Comparison of ENCODE assay signal across 18 cellular contexts in genomic region chr13:23513460-23513859, GRCh38. TPM values are rescaled to one million over a fixed set of nuclear protein-coding genes. Genes with fewer than 3 reads are reported as not detected.
DNase-seq lines count a peak whose midpoint lies in the region; ATAC-seq and TF ChIP-seq lines count a peak whose summit lies in the region.
"Had no signal": no experiment of that assay in that cellular context is flagged by ENCODE, and none has a peak within 500 bp of the region (broad histone marks: within the 10 kb centered on the region; RNA-seq: fewer than 3 reads in every experiment).

No MANE protein-coding gene starts in this region.

- in situ Hi-C loops in SK-MEL-5 (cut with HindIII; ENCODE audit: low pct_unique_long_range_greater_than_20kb, low sequenced_read_pairs) (loop anchor here (10.0 kb wide), 1 partner anchor 51 kb away; no protein-coding TSS in a partner anchor), gastrocnemius medialis (cut with MboI; ENCODE audit: low sequenced_read_pairs in 4 of 4) (no loop called here)

- no peaks in the 10 kb centered on the region for H3K36me3 ChIP-seq in gastrocnemius medialis
- no peaks in the 10 kb centered on the region for H3K36me3 ChIP-seq in aorta (ENCODE audit: control insufficient read depth in 1 of 2, insufficient read depth in 2 of 2, low read length in 1 of 2)
- H3K36me3 ChIP-seq: BLaER1 treated with 17β-estradiol and CSF1 and Interleukin-3, amounts not matched to agents 10 nM and 100 nM; HAP-1 had no signal

- H3K27me3 ChIP-seq in right cardiac atrium (ENCODE audit: control insufficient read depth, insufficient read depth) (no peaks in the 10 kb centered on the region), gastrocnemius medialis (no peaks in the 10 kb centered on the region), aorta (ENCODE audit: control insufficient read depth in 1 of 2, insufficient read depth in 2 of 2, low read length in 1 of 2) (no peaks in the 10 kb centered on the region), foreskin keratinocyte (peaks cover 4% of the 10 kb centered on the region)
- H3K27me3 ChIP-seq: BLaER1 treated with 17β-estradiol and CSF1 and Interleukin-3, amounts not matched to agents 10 nM and 100 nM had no signal

- no peaks in the 10 kb centered on the region for H3K9me3 ChIP-seq in right cardiac atrium (ENCODE audit: control insufficient read depth, low read length)
- H3K9me3 ChIP-seq in gastrocnemius medialis = no peaks in the 10 kb centered on the region
- no peaks in the 10 kb centered on the region for H3K9me3 ChIP-seq in aorta (ENCODE audit: control insufficient read depth, low read length)
- H3K9me3 ChIP-seq: BLaER1 treated with 17β-estradiol and CSF1 and Interleukin-3, amounts not matched to agents 10 nM and 100 nM; HAP-1 had no signal

- TF ChIP-seq POLR2A in gastrocnemius medialis (IDR thresholded peaks at IDR 0.05) = no peak

- peak; percentile 46 for DNase-seq in SK-MEL-5 (ENCODE audit: low read depth, low spot score)
- DNase-seq in fibroblast of villous mesenchyme (ENCODE audit: low read depth) = peak; percentile 42
- no peak for DNase-seq in right cardiac atrium
- no peak for DNase-seq in gastrocnemius medialis
- DNase-seq in HPDE6-E6E7 (ENCODE audit: extremely low spot score) = no peak
- no peak for DNase-seq in aorta
- DNase-seq in foreskin keratinocyte = no peak
- DNase-seq in omental fat pad (ENCODE audit: low spot score) = no peak
- DNase-seq: DND-41, KBM-7, MV-4-11, NCI-H1417, NCI-H1930, NCI-H2171, NCI-H446, NCI-H69 had no signal

- whole genome bisulfite sequencing in right cardiac atrium = 23% methylated on average over 3 of the region's 3 CpGs
- 15 to 19% methylated on average over 3 of the region's 3 CpGs for WGBS in aorta, 2 donors

- H3K27ac ChIP-seq in right cardiac atrium (ENCODE audit: low read length) = peak overlapping the region; percentile 50
- H3K27ac ChIP-seq in gastrocnemius medialis = peak overlapping the region; percentile 31 to 55 (median 43)
- no peak overlapping the region for H3K27ac ChIP-seq in aorta (ENCODE audit: low read depth in 1 of 2, low read length in 2 of 2)
- H3K27ac ChIP-seq in foreskin keratinocyte = no peak overlapping the region
- H3K27ac ChIP-seq: BLaER1 treated with 17β-estradiol and CSF1 and Interleukin-3, amounts not matched to agents 10 nM and 100 nM had no signal

- ATAC-seq in right cardiac atrium (peak; percentile 43 to 46), gastrocnemius medialis (no peak), aorta (ENCODE audit: low FRiP score) (no peak), foreskin keratinocyte (no peak), omental fat pad (ENCODE audit: low FRiP score) (no peak)

- no peaks in the 10 kb centered on the region for H3K4me1 ChIP-seq in right cardiac atrium (ENCODE audit: control insufficient read depth, insufficient read depth, low read length)
- peaks cover 56 to 61% of the 10 kb centered on the region in 2 donors for H3K4me1 ChIP-seq in gastrocnemius medialis
- H3K4me1 ChIP-seq in aorta (ENCODE audit: control insufficient read depth in 1 of 2, insufficient read depth in 2 of 2, low read length in 2 of 2) = no peaks in the 10 kb centered on the region
- H3K4me1 ChIP-seq in foreskin keratinocyte = peaks cover 11% of the 10 kb centered on the region
- H3K4me1 ChIP-seq: BLaER1 treated with 17β-estradiol and CSF1 and Interleukin-3, amounts not matched to agents 10 nM and 100 nM; HAP-1 had no signal

- intact Hi-C loops in right cardiac atrium (cut with DNase I) (loop anchor here in 1 of 4 donors (5.0 kb wide), 1 partner anchor 59 kb away; the partner anchor contains the start of gene TNFRSF19), gastrocnemius medialis (cut with DNase I; ENCODE audit: low total_unique reads) (no loop called here), aorta (cut with DNase I) (no loop called here)

- H3K4me3 ChIP-seq in fibroblast of villous mesenchyme (ENCODE audit: low read depth, low read length) = no peak overlapping the region
- H3K4me3 ChIP-seq in right cardiac atrium (ENCODE audit: low read length) = no peak overlapping the region
- no peak overlapping the region for H3K4me3 ChIP-seq in gastrocnemius medialis
- no peak overlapping the region for H3K4me3 ChIP-seq in aorta (ENCODE audit: low read length in 2 of 2)
- H3K4me3 ChIP-seq: BLaER1 treated with 17β-estradiol and CSF1 and Interleukin-3, amounts not matched to agents 10 nM and 100 nM; HAP-1 had no signal

- TF ChIP-seq CTCF in fibroblast of villous mesenchyme (IDR thresholded peaks at IDR 0.05; ENCODE audit: insufficient read depth, low read depth, low read length) (no peak), gastrocnemius medialis (IDR thresholded peaks at IDR 0.05 in 4 of 5, conservative IDR thresholded peaks at IDR 0.05 in 1 of 5) (no peak), foreskin keratinocyte (conservative IDR thresholded peaks at IDR 0.05) (no peak), omental fat pad (IDR thresholded peaks at IDR 0.05) (no peak)

RNA-seq across cellular contexts. Expression of gene TNFRSF19, which starts 56.8 kb away (rescaled TPM):
- total RNA-seq in SK-MEL-5 (2014; rRNA removed; shearing (Covaris generic)) = 128 and 130 TPM in 2 replicates
- 143 and 197 TPM in 2 replicates for polyA plus RNA-seq in SK-MEL-5 (2015; cell fraction: cytosol; rRNA removed)
- 194 and 211 TPM in 2 replicates for polyA plus RNA-seq in SK-MEL-5 (2015; cell fraction: nucleus; rRNA removed)
- total RNA-seq in fibroblast of villous mesenchyme (95.7 and 139 TPM in 2 replicates), right cardiac atrium (10 to 100 TPM; 26.2 to 50.8 (median 38.6) TPM), gastrocnemius medialis (1 to 10 TPM in 2 of 4 donors, under 1 TPM in 2; 0.51 to 1.5 (median 1.0) TPM), aorta (1 to 10 TPM; 1.6 to 4.3 TPM), foreskin keratinocyte (0.78 and 0.81 TPM in 2 replicates), omental fat pad (1 to 10 TPM; 1.3 to 6.5 (median 2.8) TPM)
- polyA plus RNA-seq in right cardiac atrium (15.6 TPM), aorta (1 to 10 TPM in 1 of 2 donors, under 1 TPM in 1; 0.38 to 2.1 TPM), foreskin keratinocyte (0.28 and 0.31 TPM in 2 replicates)

Comparison
In these comparisons a context has a peak if more than half of its experiments do, and no peak if none do; other contexts are left out.
1. DNase-seq: peak in SK-MEL-5 (single experiment) and fibroblast of villous mesenchyme (single experiment); none in right cardiac atrium (0 of 3), gastrocnemius medialis (0 of 2), HPDE6-E6E7 (single experiment), aorta (0 of 2), foreskin keratinocyte (0 of 2) and omental fat pad (single experiment).
2. ATAC-seq: peak in right cardiac atrium (2 of 2); none in gastrocnemius medialis (0 of 2), aorta (single experiment), foreskin keratinocyte (single experiment) and omental fat pad (single experiment).
3. H3K27ac ChIP-seq: peak in right cardiac atrium (single experiment) and gastrocnemius medialis (4 of 4); none in aorta (0 of 2) and foreskin keratinocyte (single experiment).